Comparison of ENCODE assay signal across 8 cellular contexts in the genomic region with DNA sequence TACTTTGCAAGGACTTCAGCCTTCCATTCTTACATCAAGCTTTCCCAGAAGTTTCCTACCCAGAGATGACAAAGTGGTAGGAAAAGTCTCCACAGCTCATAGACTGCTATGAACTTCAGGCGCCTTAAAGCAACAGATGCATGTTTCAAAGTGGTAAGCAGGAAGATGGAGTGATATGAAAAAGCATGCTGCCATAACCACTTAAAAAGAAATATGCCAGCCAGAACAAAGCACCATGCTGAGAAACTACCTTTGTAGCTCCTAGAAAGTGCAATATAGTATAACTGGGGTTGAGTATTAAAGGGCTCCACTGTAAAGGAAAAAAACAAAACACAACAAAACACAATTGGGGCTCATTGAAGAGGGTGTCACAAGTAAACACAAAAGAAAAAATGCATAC.
"Had no signal": no experiment of that assay in that cellular context is flagged by ENCODE, and none has a peak within 500 bp of the region (broad histone marks: within the 10 kb centered on the region; RNA-seq: fewer than 3 reads in every experiment).

No MANE protein-coding gene starts in this region.

- DNase-seq: IMR-90, KBM-7, KG1 had no signal

- H3K27ac ChIP-seq: HL-60, KMS-11 had no signal

- ATAC-seq: HepG2, K562 had no signal

- H3K9ac ChIP-seq: KMS-11 had no signal

- H3K4me3 ChIP-seq: K562 had no signal

- H3K4me2 ChIP-seq: KMS-11 had no signal

- FAIRE-seq: HepG2, HTR-8/SVneo, K562 had no signal
